In the genomic region with DNA sequence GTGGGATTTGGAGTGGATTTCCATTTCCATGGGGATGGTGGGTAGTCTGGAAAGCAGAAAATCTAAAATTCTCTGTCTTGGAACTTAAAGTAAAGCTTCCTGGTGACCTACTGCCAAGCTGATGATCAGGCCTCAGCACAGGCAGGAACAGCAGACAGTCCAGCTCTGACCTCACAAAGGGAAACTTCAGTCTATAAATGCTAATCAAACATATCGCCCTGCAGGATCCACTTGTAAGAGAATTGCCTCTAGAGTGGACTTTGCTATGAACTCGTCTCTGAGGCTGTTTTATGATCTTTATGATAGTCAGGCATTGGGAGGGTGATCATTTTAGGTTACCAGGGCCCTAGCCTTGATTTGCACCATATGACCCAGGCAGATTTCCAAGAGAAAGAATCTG, we compare ENCODE assay signal across 23 cellular contexts.
"Had no signal": no experiment of that assay in that cellular context is flagged by ENCODE, and none has a peak within 500 bp of the region (broad histone marks: within the 10 kb centered on the region; RNA-seq: fewer than 3 reads in every experiment).

No MANE protein-coding gene starts in this region.

- H3K36me3 Mint-ChIP-seq: activated CD4-positive, alpha-beta memory T cell treated with anti-CD3 and anti-CD28 coated beads for 36 hours; activated naive CD8-positive, alpha-beta T cell; mesothelial cell of epicardium; WTC11 had no signal

- DNase-seq: activated CD4-positive, alpha-beta memory T cell treated with anti-CD3 and anti-CD28 coated beads for 36 hours; activated CD4-positive, alpha-beta T cell treated with anti-CD3 and anti-CD28 coated beads for 4 hours; activated T-cell treated with anti-CD3 and anti-CD28 coated beads for 4 hours; amygdala; body of pancreas; foreskin keratinocyte; hippocampal formation; left cardiac atrium; stimulated activated CD4-positive, alpha-beta T cell treated with anti-CD3 and anti-CD28 coated beads, Interleukin-15, amount 100 ng/mL, for 24 hours; stimulated activated CD4-positive, alpha-beta T cell treated with anti-CD3 and anti-CD28 coated beads, Interleukin-4, amount 100 ng/mL, for 1 hour; stomach; testis; upper lobe of right lung had no signal

- H3K4me1 Mint-ChIP-seq: WTC11 had no signal

- H3K27me3 Mint-ChIP-seq: activated CD4-positive, alpha-beta memory T cell treated with anti-CD3 and anti-CD28 coated beads for 36 hours; activated naive CD8-positive, alpha-beta T cell; progenitor cell of endocrine pancreas had no signal

- H3K4me1 ChIP-seq: body of pancreas, foreskin keratinocyte, right atrium auricular region, testis had no signal

- H3K4me3 ChIP-seq: body of pancreas, lung, right atrium auricular region, skin epidermis, stomach, testis, upper lobe of right lung had no signal

- H3K9me3 Mint-ChIP-seq: activated CD4-positive, alpha-beta memory T cell treated with anti-CD3 and anti-CD28 coated beads for 36 hours; activated T-helper 1 cell treated with anti-CD3 and anti-CD28 coated beads, Interleukin-12 subunit alpha, Interleukin-12 subunit beta, Interleukin-2, Interleukin-4 antibody, amounts not matched to agents 30 ng/mL and 10 ng/mL and 1 ng/mL, durations not matched to agents 14 hours and 24 hours and 36 hours; mesothelial cell of epicardium; neural crest cell; T-helper 2 cell treated with Interferon-gamma antibody and Interleukin-4, amounts not matched to agents 5 μg/mL and 100 μg/mL, for 36 hours had no signal

- H3K4me3 Mint-ChIP-seq: activated CD4-positive, alpha-beta memory T cell treated with anti-CD3 and anti-CD28 coated beads for 36 hours; activated naive CD8-positive, alpha-beta T cell; activated T-helper 1 cell treated with anti-CD3 and anti-CD28 coated beads, Interleukin-12 subunit alpha, Interleukin-12 subunit beta, Interleukin-2, Interleukin-4 antibody, amounts not matched to agents 30 ng/mL and 10 ng/mL and 1 ng/mL, durations not matched to agents 14 hours and 24 hours and 36 hours; mesothelial cell of epicardium; neural crest cell; T-helper 2 cell treated with Interferon-gamma antibody and Interleukin-4, amounts not matched to agents 5 μg/mL and 100 μg/mL, for 36 hours; WTC11 had no signal

- H3K27me3 ChIP-seq: body of pancreas, right atrium auricular region, stomach, testis, upper lobe of right lung had no signal

- ATAC-seq: body of pancreas, foreskin keratinocyte, left cardiac atrium, upper lobe of right lung, WTC11 had no signal

- H3K27ac ChIP-seq: body of pancreas, foreskin keratinocyte, right atrium auricular region, skin epidermis, stomach, testis, upper lobe of right lung had no signal

- H3K9me3 ChIP-seq: body of pancreas, right atrium auricular region, stomach, testis, upper lobe of right lung had no signal

- H3K27ac Mint-ChIP-seq: activated CD4-positive, alpha-beta memory T cell treated with anti-CD3 and anti-CD28 coated beads for 36 hours; activated naive CD8-positive, alpha-beta T cell; activated T-helper 1 cell treated with anti-CD3 and anti-CD28 coated beads, Interleukin-12 subunit alpha, Interleukin-12 subunit beta, Interleukin-2, Interleukin-4 antibody, amounts not matched to agents 30 ng/mL and 10 ng/mL and 1 ng/mL, durations not matched to agents 14 hours and 24 hours and 36 hours; mesothelial cell of epicardium; progenitor cell of endocrine pancreas; T-helper 2 cell treated with Interferon-gamma antibody and Interleukin-4, amounts not matched to agents 5 μg/mL and 100 μg/mL, for 36 hours; WTC11 had no signal

- H3K36me3 ChIP-seq: right atrium auricular region, stomach, upper lobe of right lung had no signal
